1 cellular context compared by ENCODE assay signal in the genomic region with DNA sequence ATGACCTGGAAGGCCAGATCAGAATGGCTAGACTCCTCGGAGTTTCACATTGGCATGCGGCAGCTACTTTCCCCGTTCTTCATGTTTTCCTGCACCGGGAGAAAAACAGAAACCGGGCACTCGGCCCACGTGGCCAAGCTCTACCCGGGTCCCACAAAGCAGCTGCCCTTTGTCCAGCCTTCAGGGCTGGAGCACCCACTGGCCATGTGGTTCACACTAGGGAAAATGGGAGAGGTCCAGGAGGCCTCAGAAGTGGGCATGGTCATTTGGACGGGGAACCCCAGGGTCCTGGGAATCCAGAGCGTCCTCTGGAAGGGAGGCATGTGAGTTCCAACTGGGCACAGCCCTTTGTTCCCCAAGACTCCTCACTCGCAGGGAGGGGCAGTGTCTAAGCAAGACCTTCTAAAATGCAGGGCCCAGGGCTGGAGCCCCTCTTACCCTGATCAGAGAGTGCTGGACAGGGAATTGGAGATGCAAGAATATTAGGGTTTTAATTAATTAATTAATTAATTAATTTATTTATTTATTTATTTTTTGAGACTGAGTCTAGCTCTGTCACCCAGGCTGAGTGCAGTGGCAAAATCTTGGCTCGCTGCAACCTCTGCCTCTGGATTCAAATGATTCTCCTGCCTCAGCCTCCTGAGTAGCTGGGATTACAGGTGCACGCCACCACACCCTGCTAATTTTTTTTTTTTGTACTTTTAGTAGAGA.
TF ChIP-seq lines count a peak whose summit lies in the region.

No MANE protein-coding gene starts in this region.

TF ChIP-seq in IMR-90, 13 proteins besides CTCF, POLR2A, EP300 and RAD21:
- TF ChIP-seq, protein P1, sequence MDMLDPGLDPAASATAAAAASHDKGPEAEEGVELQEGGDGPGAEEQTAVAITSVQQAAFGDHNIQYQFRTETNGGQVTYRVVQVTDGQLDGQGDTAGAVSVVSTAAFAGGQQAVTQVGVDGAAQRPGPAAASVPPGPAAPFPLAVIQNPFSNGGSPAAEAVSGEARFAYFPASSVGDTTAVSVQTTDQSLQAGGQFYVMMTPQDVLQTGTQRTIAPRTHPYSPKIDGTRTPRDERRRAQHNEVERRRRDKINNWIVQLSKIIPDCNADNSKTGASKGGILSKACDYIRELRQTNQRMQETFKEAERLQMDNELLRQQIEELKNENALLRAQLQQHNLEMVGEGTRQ (IDR thresholded peaks at IDR 0.05; ENCODE audit: low read depth, low read length), result no peak
- TF ChIP-seq CHD1 (IDR thresholded peaks at IDR 0.05; ENCODE audit: low read depth, low read length) (no peak), MAFK (IDR thresholded peaks at IDR 0.05; ENCODE audit: low read depth, low read length) (no peak), BHLHE40 (IDR thresholded peaks at IDR 0.05; ENCODE audit: low read depth, low read length) (no peak), NFE2L2 (IDR thresholded peaks at IDR 0.05; ENCODE audit: low read depth, low read length) (no peak), RFX5 (IDR thresholded peaks at IDR 0.05; ENCODE audit: low read depth, low read length) (no peak), CEBPB (IDR thresholded peaks at IDR 0.05; ENCODE audit: low read depth, low read length) (no peak), RCOR1 (IDR thresholded peaks at IDR 0.05; ENCODE audit: insufficient replicate concordance, low read length) (no peak), MAZ (IDR thresholded peaks at IDR 0.05; ENCODE audit: borderline replicate concordance, low read depth, low read length) (no peak), SMC3 (IDR thresholded peaks at IDR 0.05; ENCODE audit: low read depth, low read length) (no peak), FOS (IDR thresholded peaks at IDR 0.05; ENCODE audit: low read depth, low read length) (no peak), MXI1 (IDR thresholded peaks at IDR 0.05; ENCODE audit: borderline replicate concordance, low read depth, low read length) (no peak)
- TF ChIP-seq, protein P2, sequence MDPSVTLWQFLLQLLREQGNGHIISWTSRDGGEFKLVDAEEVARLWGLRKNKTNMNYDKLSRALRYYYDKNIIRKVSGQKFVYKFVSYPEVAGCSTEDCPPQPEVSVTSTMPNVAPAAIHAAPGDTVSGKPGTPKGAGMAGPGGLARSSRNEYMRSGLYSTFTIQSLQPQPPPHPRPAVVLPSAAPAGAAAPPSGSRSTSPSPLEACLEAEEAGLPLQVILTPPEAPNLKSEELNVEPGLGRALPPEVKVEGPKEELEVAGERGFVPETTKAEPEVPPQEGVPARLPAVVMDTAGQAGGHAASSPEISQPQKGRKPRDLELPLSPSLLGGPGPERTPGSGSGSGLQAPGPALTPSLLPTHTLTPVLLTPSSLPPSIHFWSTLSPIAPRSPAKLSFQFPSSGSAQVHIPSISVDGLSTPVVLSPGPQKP (IDR thresholded peaks at IDR 0.05; ENCODE audit: borderline replicate concordance, low read depth, low read length), result no peak
